ENCODE assay signal across 3 cellular contexts in the genomic region with DNA sequence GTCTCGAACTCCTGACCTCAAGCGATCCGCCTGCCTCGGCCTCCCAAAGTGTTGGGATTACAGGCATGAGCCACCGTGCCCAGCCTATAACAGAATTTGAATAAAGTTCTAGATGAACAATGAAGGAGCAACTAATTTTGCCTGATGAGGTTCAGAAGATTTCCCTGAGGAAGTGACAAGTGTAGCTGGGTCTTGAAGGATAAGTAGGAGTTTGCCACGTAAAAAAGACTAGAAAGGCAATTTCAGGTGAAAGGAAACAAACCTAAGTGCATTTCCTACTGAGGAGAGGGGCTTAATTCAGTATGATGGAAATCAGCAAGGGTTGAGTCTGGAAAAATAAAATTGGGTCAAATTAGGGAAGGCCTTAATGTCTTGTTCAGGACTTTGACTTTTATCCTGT.
TF ChIP-seq lines count a peak whose summit lies in the region.

No MANE protein-coding gene starts in this region.

TF ChIP-seq in SK-N-SH treated with all-trans-retinoic acid at 6 μM for 48 hours, 23 proteins besides CTCF, POLR2A, EP300 and RAD21:
- TF ChIP-seq ZFP3 (CRISPR knock-in tag; IDR thresholded peaks at IDR 0.05), result peak; percentile 91
- no peak for TF ChIP-seq ZNF70 (CRISPR knock-in tag; IDR thresholded peaks at IDR 0.05)
TF ChIP-seq in SK-N-SH treated with all-trans-retinoic acid at 6 μM for 48 hours: peak in this region for 1.

TF ChIP-seq in SK-N-SH, 30 proteins besides CTCF, POLR2A, EP300 and RAD21:
- no peak for TF ChIP-seq MEF2A (IDR thresholded peaks at IDR 0.05; ENCODE audit: borderline replicate concordance, low read depth)
- TF ChIP-seq JUND (IDR thresholded peaks at IDR 0.05), result no peak
- TF ChIP-seq, protein P1, sequence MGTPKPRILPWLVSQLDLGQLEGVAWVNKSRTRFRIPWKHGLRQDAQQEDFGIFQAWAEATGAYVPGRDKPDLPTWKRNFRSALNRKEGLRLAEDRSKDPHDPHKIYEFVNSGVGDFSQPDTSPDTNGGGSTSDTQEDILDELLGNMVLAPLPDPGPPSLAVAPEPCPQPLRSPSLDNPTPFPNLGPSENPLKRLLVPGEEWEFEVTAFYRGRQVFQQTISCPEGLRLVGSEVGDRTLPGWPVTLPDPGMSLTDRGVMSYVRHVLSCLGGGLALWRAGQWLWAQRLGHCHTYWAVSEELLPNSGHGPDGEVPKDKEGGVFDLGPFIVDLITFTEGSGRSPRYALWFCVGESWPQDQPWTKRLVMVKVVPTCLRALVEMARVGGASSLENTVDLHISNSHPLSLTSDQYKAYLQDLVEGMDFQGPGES (IDR thresholded peaks at IDR 0.05; ENCODE audit: low read depth, low read length), result no peak
- TF ChIP-seq FOSL2 (IDR thresholded peaks at IDR 0.05; ENCODE audit: borderline replicate concordance, low read depth), result no peak
- no peak for TF ChIP-seq CHD2 (IDR thresholded peaks at IDR 0.05; ENCODE audit: low read length, partially characterized antibody)
- TF ChIP-seq FOXM1 (IDR thresholded peaks at IDR 0.05; ENCODE audit: low read depth), result no peak
- TF ChIP-seq NRF1 (IDR thresholded peaks at IDR 0.05; ENCODE audit: low read depth, low read length), result no peak
- no peak for TF ChIP-seq TAF1 (IDR thresholded peaks at IDR 0.05; ENCODE audit: borderline replicate concordance, low read depth, low read length)
- TF ChIP-seq, protein P2, sequence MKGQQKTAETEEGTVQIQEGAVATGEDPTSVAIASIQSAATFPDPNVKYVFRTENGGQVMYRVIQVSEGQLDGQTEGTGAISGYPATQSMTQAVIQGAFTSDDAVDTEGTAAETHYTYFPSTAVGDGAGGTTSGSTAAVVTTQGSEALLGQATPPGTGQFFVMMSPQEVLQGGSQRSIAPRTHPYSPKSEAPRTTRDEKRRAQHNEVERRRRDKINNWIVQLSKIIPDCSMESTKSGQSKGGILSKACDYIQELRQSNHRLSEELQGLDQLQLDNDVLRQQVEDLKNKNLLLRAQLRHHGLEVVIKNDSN (IDR thresholded peaks at IDR 0.05; ENCODE audit: borderline replicate concordance, low read depth), result no peak
- TF ChIP-seq TEAD4 (IDR thresholded peaks at IDR 0.05; ENCODE audit: borderline replicate concordance, insufficient read depth), result no peak
- TF ChIP-seq, protein P3, sequence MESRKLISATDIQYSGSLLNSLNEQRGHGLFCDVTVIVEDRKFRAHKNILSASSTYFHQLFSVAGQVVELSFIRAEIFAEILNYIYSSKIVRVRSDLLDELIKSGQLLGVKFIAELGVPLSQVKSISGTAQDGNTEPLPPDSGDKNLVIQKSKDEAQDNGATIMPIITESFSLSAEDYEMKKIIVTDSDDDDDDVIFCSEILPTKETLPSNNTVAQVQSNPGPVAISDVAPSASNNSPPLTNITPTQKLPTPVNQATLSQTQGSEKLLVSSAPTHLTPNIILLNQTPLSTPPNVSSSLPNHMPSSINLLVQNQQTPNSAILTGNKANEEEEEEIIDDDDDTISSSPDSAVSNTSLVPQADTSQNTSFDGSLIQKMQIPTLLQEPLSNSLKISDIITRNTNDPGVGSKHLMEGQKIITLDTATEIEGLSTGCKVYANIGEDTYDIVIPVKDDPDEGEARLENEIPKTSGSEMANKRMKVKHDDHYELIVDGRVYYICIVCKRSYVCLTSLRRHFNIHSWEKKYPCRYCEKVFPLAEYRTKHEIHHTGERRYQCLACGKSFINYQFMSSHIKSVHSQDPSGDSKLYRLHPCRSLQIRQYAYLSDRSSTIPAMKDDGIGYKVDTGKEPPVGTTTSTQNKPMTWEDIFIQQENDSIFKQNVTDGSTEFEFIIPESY (IDR thresholded peaks at IDR 0.05; ENCODE audit: borderline replicate concordance, low read depth), result no peak
- TF ChIP-seq GATA2 (CRISPR knock-in tag; IDR thresholded peaks at IDR 0.05), result no peak
- no peak for TF ChIP-seq ELF1 (IDR thresholded peaks at IDR 0.05)
- TF ChIP-seq, protein P4, sequence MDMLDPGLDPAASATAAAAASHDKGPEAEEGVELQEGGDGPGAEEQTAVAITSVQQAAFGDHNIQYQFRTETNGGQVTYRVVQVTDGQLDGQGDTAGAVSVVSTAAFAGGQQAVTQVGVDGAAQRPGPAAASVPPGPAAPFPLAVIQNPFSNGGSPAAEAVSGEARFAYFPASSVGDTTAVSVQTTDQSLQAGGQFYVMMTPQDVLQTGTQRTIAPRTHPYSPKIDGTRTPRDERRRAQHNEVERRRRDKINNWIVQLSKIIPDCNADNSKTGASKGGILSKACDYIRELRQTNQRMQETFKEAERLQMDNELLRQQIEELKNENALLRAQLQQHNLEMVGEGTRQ (IDR thresholded peaks at IDR 0.05; ENCODE audit: borderline replicate concordance, low read depth, low read length), result no peak
- TF ChIP-seq RFX5 (IDR thresholded peaks at IDR 0.05; ENCODE audit: low read length), result no peak
- no peak for TF ChIP-seq SMC3 (IDR thresholded peaks at IDR 0.05; ENCODE audit: low read depth, low read length)
TF ChIP-seq in SK-N-SH: peak in this region for 0.

TF ChIP-seq in H1, 55 proteins besides CTCF, POLR2A, EP300 and RAD21:
- TF ChIP-seq RBBP5 (IDR thresholded peaks at IDR 0.05; ENCODE audit: borderline replicate concordance, low read depth, low read length), result no peak
- TF ChIP-seq SP4 (IDR thresholded peaks at IDR 0.05; ENCODE audit: low read length), result no peak
- no peak for TF ChIP-seq MAFK (IDR thresholded peaks at IDR 0.05; ENCODE audit: low read depth, low read length)
- no peak for TF ChIP-seq CHD1 (IDR thresholded peaks at IDR 0.05; ENCODE audit: low read depth, low read length)
- no peak for TF ChIP-seq HDAC2 (IDR thresholded peaks at IDR 0.05; ENCODE audit: borderline replicate concordance in 1 of 2, low read depth in 2 of 2, low read length in 2 of 2)
- TF ChIP-seq TCF12 (IDR thresholded peaks at IDR 0.05; ENCODE audit: low read depth, low read length), result no peak
- no peak for TF ChIP-seq EZH2 (IDR thresholded peaks at IDR 0.05; ENCODE audit: low read depth, low read length, severe bottlenecking)
- no peak for TF ChIP-seq SRF (IDR thresholded peaks at IDR 0.05; ENCODE audit: low read depth, low read length)
- TF ChIP-seq KDM1A (IDR thresholded peaks at IDR 0.05; ENCODE audit: borderline replicate concordance, low read length), result no peak
- TF ChIP-seq TBP (IDR thresholded peaks at IDR 0.05; ENCODE audit: low read depth, low read length), result no peak
- no peak for TF ChIP-seq CBX8 (IDR thresholded peaks at IDR 0.05; ENCODE audit: borderline replicate concordance, low read depth, low read length)
- no peak for TF ChIP-seq RFX5 (IDR thresholded peaks at IDR 0.05; ENCODE audit: borderline replicate concordance, low read depth, low read length)
- TF ChIP-seq SIN3A (conservative IDR thresholded peaks at IDR 0.05 in 1 of 2, IDR thresholded peaks at IDR 0.05 in 1 of 2; ENCODE audit: low read depth in 1 of 2, low read length in 2 of 2), result no peak
- TF ChIP-seq SP1 (IDR thresholded peaks at IDR 0.05; ENCODE audit: low read depth, low read length), result no peak
TF ChIP-seq in H1: peak in this region for 0.
